In genomic region chr3:4561661-4562060, GRCh38 we compare ENCODE assay signal across 18 cellular contexts.
DNase-seq lines count a peak whose midpoint lies in the region; ATAC-seq and TF ChIP-seq lines count a peak whose summit lies in the region.
"Had no signal": no experiment of that assay in that cellular context is flagged by ENCODE, and none has a peak within 500 bp of the region (broad histone marks: within the 10 kb centered on the region; RNA-seq: fewer than 3 reads in every experiment).

No MANE protein-coding gene starts in this region.

- no peaks in the 10 kb centered on the region for H3K27me3 ChIP-seq in mesenchymal stem cell (ENCODE audit: control insufficient read depth in 1 of 2, insufficient read depth in 1 of 2, low read length in 2 of 2)
- H3K27me3 ChIP-seq in BE2C = no peaks in the 10 kb centered on the region
- no peaks in the 10 kb centered on the region for H3K27me3 ChIP-seq in body of pancreas

- no peak overlapping the region for H2AK5ac ChIP-seq in mesenchymal stem cell (ENCODE audit: low read length, severe bottlenecking)

- H4K8ac ChIP-seq in mesenchymal stem cell (ENCODE audit: low read length) = no peak overlapping the region

- H2BK5ac ChIP-seq in mesenchymal stem cell (ENCODE audit: low read depth, low read length, poor library complexity, severe bottlenecking) = no peak overlapping the region

- 86% methylated on average over 1 of the region's 2 CpGs for WGBS in mesenchymal stem cell
- 56 to 60% methylated on average over 2 of the region's 2 CpGs for WGBS in body of pancreas, 2 donors

- no peaks in the 10 kb centered on the region for H3K79me1 ChIP-seq in mesenchymal stem cell (replicated peaks; ENCODE audit: low read length, poor library complexity, severe bottlenecking)

- no peak overlapping the region for H2BK120ac ChIP-seq in mesenchymal stem cell (ENCODE audit: low read depth, low read length)

- no peak for ATAC-seq in body of pancreas
- ATAC-seq: GM23338, HCT116 had no signal

- H3K14ac ChIP-seq in mesenchymal stem cell (ENCODE audit: low read length in 2 of 2) = no peak overlapping the region

- no peak overlapping the region for H2BK12ac ChIP-seq in mesenchymal stem cell (ENCODE audit: low read length in 2 of 2)

- no peak overlapping the region for H3K23ac ChIP-seq in mesenchymal stem cell (ENCODE audit: low read length in 2 of 2)

- TF ChIP-seq CTCF in BE2C (IDR thresholded peaks at IDR 0.05; ENCODE audit: low read depth, low read length) = no peak
- TF ChIP-seq CTCF in body of pancreas (IDR thresholded peaks at IDR 0.05) = no peak

- DNase-seq in COLO829 (ENCODE audit: low spot score) (peak; percentile 69), M059J (ENCODE audit: low read depth) (peak; percentile 24), iris pigment epithelial cell (ENCODE audit: low read depth) (peak; percentile 38), mesenchymal stem cell (peak; percentile 28), BE2C (no peak), substantia nigra (lab: John Stamatoyannopoulos, UW) (no peak), body of pancreas (no peak)
- DNase-seq: ACHN; CD4-positive, alpha-beta T cell; DMS153; DMS79; GDM1; HFFc6; IMR-90 had no signal

- H3K4me3 ChIP-seq in mesenchymal stem cell (ENCODE audit: insufficient read depth in 1 of 2, low read depth in 1 of 2, low read length in 2 of 2) (no peak overlapping the region), BE2C (ENCODE audit: low read depth, low read length) (no peak overlapping the region), body of pancreas (no peak overlapping the region)
- H3K4me3 ChIP-seq: GM23338 had no signal

- TF ChIP-seq POLR2A in body of pancreas (IDR thresholded peaks at IDR 0.05) = no peak

- no peak overlapping the region for H3K9ac ChIP-seq in mesenchymal stem cell (ENCODE audit: low read length)

- H2BK15ac ChIP-seq in mesenchymal stem cell (ENCODE audit: low read depth, poor library complexity, severe bottlenecking) = no peak overlapping the region

- H3K36me3 ChIP-seq in mesenchymal stem cell (ENCODE audit: control insufficient read depth in 1 of 2, insufficient read depth in 2 of 2, low read depth in 1 of 2, low read length in 2 of 2) (no peaks in the 10 kb centered on the region), BE2C (no peaks in the 10 kb centered on the region), body of pancreas (replicated peaks in 1 of 2; ENCODE audit: insufficient read depth in 1 of 2, low read depth in 2 of 2) (no peaks in the 10 kb centered on the region)

- no peak overlapping the region for H4K91ac ChIP-seq in mesenchymal stem cell (ENCODE audit: low read length)

- H3K4ac ChIP-seq in mesenchymal stem cell (ENCODE audit: low read depth in 1 of 2, low read length in 2 of 2) = no peak overlapping the region

- H3K27ac ChIP-seq in mesenchymal stem cell (ENCODE audit: low read length, poor library complexity, severe bottlenecking) = no peak overlapping the region
- H3K27ac ChIP-seq in substantia nigra (ENCODE audit: low read depth, low read length, poor library complexity, severe bottlenecking) = no peak overlapping the region
- no peak overlapping the region for H3K27ac ChIP-seq in body of pancreas
- H3K27ac ChIP-seq: C4-2B, HL-60 had no signal

- no peak overlapping the region for H3K4me2 ChIP-seq in mesenchymal stem cell (ENCODE audit: low read length, poor library complexity, severe bottlenecking)
- H3K4me2 ChIP-seq: GM23338 had no signal

- no peaks in the 10 kb centered on the region for H3K9me3 ChIP-seq in mesenchymal stem cell (ENCODE audit: control insufficient read depth, low read length)
- no peaks in the 10 kb centered on the region for H3K9me3 ChIP-seq in BE2C
- no peaks in the 10 kb centered on the region for H3K9me3 ChIP-seq in body of pancreas

- no peak overlapping the region for H3K18ac ChIP-seq in mesenchymal stem cell (ENCODE audit: low read depth in 1 of 2, low read length in 2 of 2)

- intact Hi-C loops in body of pancreas (cut with DNase I) = no loop called here

- no peaks in the 10 kb centered on the region for H3K4me1 ChIP-seq in mesenchymal stem cell (ENCODE audit: control insufficient read depth, insufficient read depth, low read depth, low read length)
- no peaks in the 10 kb centered on the region; the same call in 1 of the 2 replicates for H3K4me1 ChIP-seq in BE2C
- H3K4me1 ChIP-seq in body of pancreas = peaks cover 23% of the 10 kb centered on the region

- no peak overlapping the region for H2AFZ ChIP-seq in mesenchymal stem cell (ENCODE audit: low read depth, low read length)
- H2AFZ ChIP-seq: GM23338 had no signal

Comparison
In these comparisons a context has a peak if more than half of its experiments do, and no peak if none do; other contexts are left out.
1. DNase-seq: peak in COLO829 (single experiment), M059J (single experiment), iris pigment epithelial cell (single experiment) and mesenchymal stem cell (single experiment); none in BE2C (single experiment), substantia nigra (0 of 49) and body of pancreas (0 of 4).